Comparison of ENCODE assay signal across 8 cellular contexts in genomic region chr12:113231275-113232231, GRCh38. TPM values are rescaled to one million over a fixed set of nuclear protein-coding genes. Genes with fewer than 3 reads are reported as not detected.
DNase-seq lines count a peak whose midpoint lies in the region; ATAC-seq, FAIRE-seq and TF ChIP-seq lines count a peak whose summit lies in the region.

No MANE protein-coding gene starts in this region.

- H3K9me3 ChIP-seq in fibroblast of lung (ENCODE audit: control insufficient read depth, insufficient read depth, low read depth, low read length) (no peaks in the 10 kb centered on the region), lower lobe of right lung (no peaks in the 10 kb centered on the region)

- peaks cover 2% of the 10 kb centered on the region for H3K4me1 ChIP-seq in fibroblast of lung (ENCODE audit: control insufficient read depth, extremely low read depth, insufficient read depth, low read length)
- peaks cover 68% of the 10 kb centered on the region for H3K4me1 ChIP-seq in lower lobe of right lung

- H3K79me2 ChIP-seq in fibroblast of lung (ENCODE audit: control insufficient read depth, insufficient read depth, low read length) = no peaks in the 10 kb centered on the region

- peak overlapping the region; percentile 45 for H3K27ac Mint-ChIP-seq in progenitor cell of endocrine pancreas

- H4K20me1 ChIP-seq in fibroblast of lung (ENCODE audit: control insufficient read depth, extremely low read depth, insufficient read depth, low read length) = no peaks in the 10 kb centered on the region

- H3K36me3 ChIP-seq in fibroblast of lung (ENCODE audit: control insufficient read depth, insufficient read depth, low read length) (peaks cover 14% of the 10 kb centered on the region), lower lobe of right lung (peaks cover 79% of the 10 kb centered on the region)

- H3K9me3 Mint-ChIP-seq in progenitor cell of endocrine pancreas (ENCODE audit: low read depth) = no peaks in the 10 kb centered on the region

- H3K4me3 ChIP-seq in fibroblast of lung (replicated peaks in 1 of 4; ENCODE audit: control extremely low read depth in 1 of 4, insufficient read depth in 1 of 4, low read depth in 3 of 4, low read length in 4 of 4) (no peak overlapping the region), lower lobe of right lung (no peak overlapping the region)

- peaks cover 11% of the 10 kb centered on the region for H3K36me3 Mint-ChIP-seq in progenitor cell of endocrine pancreas (ENCODE audit: insufficient read depth)

- intact Hi-C loops in lower lobe of right lung (cut with DNase I) = no loop called here

- H2AFZ ChIP-seq in fibroblast of lung (ENCODE audit: low read length) = no peak overlapping the region

- H3K9ac ChIP-seq in fibroblast of lung (ENCODE audit: insufficient read depth, low read length) = no peak overlapping the region

- FAIRE-seq in GM12891 (lab: Jason Lieb, UNC) (peak; percentile 33), RCC 7860 (lab: Jason Lieb, UNC) (peak; percentile 14)

- H3K27me3 ChIP-seq in fibroblast of lung (ENCODE audit: control insufficient read depth, insufficient read depth, low read length) = no peaks in the 10 kb centered on the region
- H3K27me3 ChIP-seq in lower lobe of right lung (ENCODE audit: low read depth) = no peaks in the 10 kb centered on the region

- no peak overlapping the region for H3K4me3 Mint-ChIP-seq in progenitor cell of endocrine pancreas (ENCODE audit: low read depth)

- H3K4me1 Mint-ChIP-seq in progenitor cell of endocrine pancreas (ENCODE audit: low read depth) = peaks cover 19% of the 10 kb centered on the region

- H3K27ac ChIP-seq in fibroblast of lung (ENCODE audit: insufficient read depth, low read length) (no peak overlapping the region), lower lobe of right lung (no peak overlapping the region)

- H3K4me2 ChIP-seq in fibroblast of lung (ENCODE audit: extremely low read depth, insufficient read depth, low read length) = no peak overlapping the region

- ATAC-seq in lower lobe of right lung = no peak

- no peak for DNase-seq in GM12891 (ENCODE audit: insufficient read length, low spot score)
- DNase-seq in RCC 7860 (ENCODE audit: low spot score) = peak; percentile 88
- DNase-seq in fibroblast of lung (ENCODE audit: low read depth in 2 of 2) = peak; percentile 49 to 97
- DNase-seq in progenitor cell of endocrine pancreas (ENCODE audit: low spot score, unreplicated experiment) = no peak
- DNase-seq in lower lobe of right lung = no peak
- no peak for DNase-seq in stimulated activated CD4-positive, alpha-beta T cell treated with anti-CD3 and anti-CD28 coated beads, Interleukin-12 subunit alpha, Interleukin-12 subunit beta, amount 100 ng/mL, for 4 hours
- DNase-seq in NCI-H1092 treated with DMSO at 0.1 percent for 48 hours (lab: John Stamatoyannopoulos, UW) = no peak
- no peak for DNase-seq in cerebellar cortex (ENCODE audit: low spot score)

- no peaks in the 10 kb centered on the region for H3K27me3 Mint-ChIP-seq in progenitor cell of endocrine pancreas

- TF ChIP-seq CTCF in fibroblast of lung (conservative IDR thresholded peaks at IDR 0.05 in 1 of 2, IDR thresholded peaks at IDR 0.05 in 1 of 2; ENCODE audit: low read depth in 1 of 2, low read length in 2 of 2) = no peak
- TF ChIP-seq CTCF in progenitor cell of endocrine pancreas (IDR thresholded peaks at IDR 0.05; ENCODE audit: unreplicated experiment) = no peak
- TF ChIP-seq CTCF in lower lobe of right lung (IDR thresholded peaks at IDR 0.05) = no peak

- TF ChIP-seq POLR2A in GM12891 (IDR thresholded peaks at IDR 0.05; ENCODE audit: low read depth, low read length) = no peak

TF ChIP-seq in GM12891, 5 proteins besides CTCF, POLR2A, EP300 and RAD21:
- TF ChIP-seq POU2F2 (IDR thresholded peaks at IDR 0.05; ENCODE audit: low read depth, low read length) = no peak
- TF ChIP-seq TAF1 (IDR thresholded peaks at IDR 0.05; ENCODE audit: low read depth, low read length) = no peak
- TF ChIP-seq POLR2AphosphoS5 (IDR thresholded peaks at IDR 0.05; ENCODE audit: low read depth, low read length) = no peak
- TF ChIP-seq PAX5 (IDR thresholded peaks at IDR 0.05; ENCODE audit: insufficient read depth, low read length, severe bottlenecking) = no peak
- TF ChIP-seq SPI1 (IDR thresholded peaks at IDR 0.05; ENCODE audit: low read depth, low read length) = no peak

RNA-seq across cellular contexts. Expression of gene TPCN1, which starts 10.3 kb away (rescaled TPM):
- 16.4 TPM for polyA plus RNA-seq in GM12891 (2012; ENCODE audit: low read depth, missing spikeins)
- 10.8 and 17.2 TPM in 2 replicates for total RNA-seq in fibroblast of lung
- polyA plus RNA-seq in fibroblast of lung = 12.1 and 17.8 TPM in 2 replicates
- polyA plus RNA-seq in fibroblast of lung (2012) = 11.9 and 19.3 TPM in 2 replicates
- polyA minus RNA-seq in fibroblast of lung (ENCODE audit: low replicate concordance) = 37.5 and 45.4 TPM in 2 replicates
- 32.1 and 34.1 TPM in 2 replicates for total RNA-seq in progenitor cell of endocrine pancreas
- 68.1 TPM for total RNA-seq in lower lobe of right lung

RNA-seq across cellular contexts. Expression of gene RITA1, which starts 46.0 kb away (rescaled TPM):
- polyA plus RNA-seq in GM12891 (2012; ENCODE audit: low read depth, missing spikeins) = 15.9 TPM
- total RNA-seq in fibroblast of lung (11.6 and 11.8 TPM in 2 replicates), progenitor cell of endocrine pancreas (15.6 and 16.2 TPM in 2 replicates), lower lobe of right lung (14.2 TPM)
- polyA plus RNA-seq in fibroblast of lung = 7.4 and 8.7 TPM in 2 replicates
- polyA plus RNA-seq in fibroblast of lung (2012) = 11.8 and 13.6 TPM in 2 replicates
- 4.9 and 6.9 TPM in 2 replicates for polyA minus RNA-seq in fibroblast of lung (ENCODE audit: low replicate concordance)

RNA-seq across cellular contexts. Expression of gene DDX54, which starts 46.3 kb away (rescaled TPM):
- 48.2 TPM for polyA plus RNA-seq in GM12891 (2012; ENCODE audit: low read depth, missing spikeins)
- 23.6 and 25.9 TPM in 2 replicates for total RNA-seq in fibroblast of lung
- polyA plus RNA-seq in fibroblast of lung = 20.5 and 33.7 TPM in 2 replicates
- polyA plus RNA-seq in fibroblast of lung (2012) = 23.1 and 39.7 TPM in 2 replicates
- 31.5 and 48.5 TPM in 2 replicates for polyA minus RNA-seq in fibroblast of lung (ENCODE audit: low replicate concordance)
- total RNA-seq in progenitor cell of endocrine pancreas = 61.5 and 66.1 TPM in 2 replicates
- 54.9 TPM for total RNA-seq in lower lobe of right lung

Comparison
In these comparisons a context has a peak if more than half of its experiments do, and no peak if none do; other contexts are left out.
1. DNase-seq: peak in RCC 7860 (single experiment) and fibroblast of lung (2 of 2); none in GM12891 (single experiment), progenitor cell of endocrine pancreas (single experiment), lower lobe of right lung (single experiment), stimulated activated CD4-positive, alpha-beta T cell treated with anti-CD3 and anti-CD28 coated beads, Interleukin-12 subunit alpha, Interleukin-12 subunit beta, amount 100 ng/mL, for 4 hours (single experiment), NCI-H1092 treated with DMSO at 0.1 percent for 48 hours (single experiment) and cerebellar cortex (single experiment).